Comparison of ENCODE assay signal across 1 cellular context in genomic region chr7:6306471-6306870, GRCh38.
TF ChIP-seq lines count a peak whose summit lies in the region.

No MANE protein-coding gene starts in this region.

TF ChIP-seq in HepG2, 621 proteins besides CTCF, POLR2A, EP300 and RAD21:
- no peak for TF ChIP-seq ZNF382 (CRISPR knock-in tag; IDR thresholded peaks at IDR 0.05; ENCODE audit: borderline replicate concordance)
- TF ChIP-seq ZBTB26 (CRISPR knock-in tag; IDR thresholded peaks at IDR 0.05; ENCODE audit: borderline replicate concordance) = no peak
- TF ChIP-seq ZNF670 (CRISPR knock-in tag; IDR thresholded peaks at IDR 0.05; ENCODE audit: borderline replicate concordance) = no peak
- no peak for TF ChIP-seq ZNF672 (CRISPR knock-in tag; IDR thresholded peaks at IDR 0.05)
- TF ChIP-seq ZNF746 (CRISPR knock-in tag; IDR thresholded peaks at IDR 0.05) = no peak
- TF ChIP-seq ATF5 (CRISPR knock-in tag; IDR thresholded peaks at IDR 0.05; ENCODE audit: low read depth) = no peak
- TF ChIP-seq HOXA9 (CRISPR knock-in tag; IDR thresholded peaks at IDR 0.05; ENCODE audit: borderline replicate concordance) = no peak
- TF ChIP-seq ZNF343 (CRISPR knock-in tag; IDR thresholded peaks at IDR 0.05) = no peak
- TF ChIP-seq FOSL2 (CRISPR knock-in tag; IDR thresholded peaks at IDR 0.05) = peak; percentile 64
- no peak for TF ChIP-seq TBX3 (IDR thresholded peaks at IDR 0.05; ENCODE audit: borderline replicate concordance)
- TF ChIP-seq ZNF296 (CRISPR knock-in tag; conservative IDR thresholded peaks at IDR 0.05) = no peak
- no peak for TF ChIP-seq TGIF2 (CRISPR knock-in tag; IDR thresholded peaks at IDR 0.05)
- no peak for TF ChIP-seq SKI (IDR thresholded peaks at IDR 0.05; ENCODE audit: partially characterized antibody)
- TF ChIP-seq CREB1 (IDR thresholded peaks at IDR 0.05) = 0 out of 2 replicates have a peak, but pooled peaks have one; percentile 2
- TF ChIP-seq CREB1 (CRISPR knock-in tag; IDR thresholded peaks at IDR 0.05) = no peak
- no peak for TF ChIP-seq AKAP8 (CRISPR knock-in tag; IDR thresholded peaks at IDR 0.05)
- TF ChIP-seq ZNF121 (CRISPR knock-in tag; IDR thresholded peaks at IDR 0.05) = no peak
